Comparison of ENCODE assay signal across 19 cellular contexts in the genomic region with DNA sequence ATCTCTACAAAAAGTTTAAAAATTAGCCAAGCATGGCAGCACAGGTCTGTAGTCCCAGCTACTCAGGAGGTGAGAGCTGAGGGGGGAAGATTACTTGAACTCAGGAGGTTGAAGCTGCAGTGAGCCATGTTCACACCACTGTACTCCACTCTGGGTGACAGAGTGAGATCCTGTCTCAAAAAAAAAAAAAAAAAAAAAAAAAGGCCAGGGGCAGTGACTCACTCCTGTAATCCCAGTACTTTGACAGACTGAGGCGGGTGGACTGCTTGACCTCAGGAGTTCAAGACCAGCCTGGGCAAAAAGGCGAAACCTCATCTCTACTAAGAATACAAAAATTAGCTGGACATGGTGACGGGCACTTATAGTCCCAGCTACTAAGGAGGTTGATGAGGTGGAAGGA. TPM values are rescaled to one million over a fixed set of nuclear protein-coding genes. Genes with fewer than 3 reads are reported as not detected.
A peak's percentile ranks its signal among the peaks of the same experiment; 100 is the strongest.
DNase-seq lines count a peak whose midpoint lies in the region; ATAC-seq, FAIRE-seq and TF ChIP-seq lines count a peak whose summit lies in the region.
"Had no signal": no experiment of that assay in that cellular context is flagged by ENCODE, and none has a peak within 500 bp of the region (broad histone marks: within the 10 kb centered on the region; RNA-seq: fewer than 3 reads in every experiment).

No MANE protein-coding gene starts in this region.

- H3K4me1 ChIP-seq in CD8-positive, alpha-beta T cell (ENCODE audit: insufficient read depth, low read length) = peaks cover 4% of the 10 kb centered on the region
- H3K4me1 ChIP-seq in H9 (ENCODE audit: insufficient read depth, low read length) (peaks cover 3% of the 10 kb centered on the region; the same call in 1 of the 2 replicates), iPS-20b (ENCODE audit: insufficient read depth, low read length) (peaks cover 14% of the 10 kb centered on the region), kidney (ENCODE audit: control insufficient read depth in 1 of 2, insufficient read depth in 1 of 2, low read depth in 1 of 2, low read length in 2 of 2) (no peaks in the 10 kb centered on the region)
- H3K4me1 ChIP-seq: BE2C, suprapubic skin had no signal

- FAIRE-seq in kidney (lab: Jason Lieb, UNC) = no peak

- no CpG with 5 or more reads among the region's 3 CpGs for WGBS in H9 (ENCODE audit: extremely low coverage, insufficient read length, low lambda C conversion rate)

- no peak overlapping the region for H3K4ac ChIP-seq in H9 (ENCODE audit: low read depth, low read length)

- H3K36me3 Mint-ChIP-seq in CD8-positive, alpha-beta T cell = peaks cover 71% of the 10 kb centered on the region
- peaks cover 34 to 66% (median 62%) of the 10 kb centered on the region in 3 experiments for H3K36me3 Mint-ChIP-seq in H9 (ENCODE audit: insufficient read depth in 1 of 3, low read depth in 3 of 3)
- peaks cover 93% of the 10 kb centered on the region for H3K36me3 Mint-ChIP-seq in activated T-helper 17 cell treated with anti-CD3 and anti-CD28 coated beads, Interleukin-2, amount 50 U/mL, for 72 hours (ENCODE audit: low read depth)

- no peaks in the 10 kb centered on the region for H3K27me3 Mint-ChIP-seq in CD8-positive, alpha-beta T cell (ENCODE audit: low read depth)
- H3K27me3 Mint-ChIP-seq in H9 (ENCODE audit: low read depth) = no peaks in the 10 kb centered on the region
- no peaks in the 10 kb centered on the region for H3K27me3 Mint-ChIP-seq in activated T-helper 17 cell treated with anti-CD3 and anti-CD28 coated beads, Interleukin-2, amount 50 U/mL, for 72 hours
- H3K27me3 Mint-ChIP-seq: activated B cell treated with CpG ODN at 0.5 μM for 24 hours; activated naive CD8-positive, alpha-beta T cell treated with anti-CD3 and anti-CD28 coated beads, Interleukin-2, amount 10 ng/mL, durations not matched to agents 7 days and 5 days had no signal

- H3K27ac Mint-ChIP-seq in CD8-positive, alpha-beta T cell = peak overlapping the region; percentile 32
- peak overlapping the region in 2 of 3 experiments; percentile 91 to 95; a peak in 4 of 7 replicates for H3K27ac Mint-ChIP-seq in H9
- no peak overlapping the region for H3K27ac Mint-ChIP-seq in activated T-helper 17 cell treated with anti-CD3 and anti-CD28 coated beads, Interleukin-2, amount 50 U/mL, for 72 hours
- H3K27ac Mint-ChIP-seq: activated B cell treated with CpG ODN at 0.5 μM for 24 hours; activated naive CD8-positive, alpha-beta T cell treated with anti-CD3 and anti-CD28 coated beads, Interleukin-2, amount 10 ng/mL, durations not matched to agents 7 days and 5 days had no signal

- H2BK12ac ChIP-seq in H9 (ENCODE audit: insufficient read length, low read depth, low read length) = no peak overlapping the region

- no peak overlapping the region for H2AFZ ChIP-seq in H9 (ENCODE audit: low read length)

- H3K18ac ChIP-seq in H9 (ENCODE audit: insufficient read length, low read depth, low read length) = no peak overlapping the region

- no peaks in the 10 kb centered on the region for H4K20me1 ChIP-seq in H9 (ENCODE audit: control insufficient read depth, insufficient read depth, insufficient read length)

- no peak overlapping the region for H3K4me3 ChIP-seq in CD8-positive, alpha-beta T cell (ENCODE audit: low read depth, low read length)
- H3K4me3 ChIP-seq in iPS-20b (ENCODE audit: low read length) (no peak overlapping the region), kidney (ENCODE audit: low read length in 2 of 2) (no peak overlapping the region)
- H3K4me3 ChIP-seq: gastroesophageal sphincter, suprapubic skin had no signal

- no peak overlapping the region for H4K8ac ChIP-seq in H9 (replicated peaks; ENCODE audit: insufficient read length, low read depth, low read length)

- H4K5ac ChIP-seq in H9 (ENCODE audit: insufficient read length, low read depth, low read length) = no peak overlapping the region

- H4K91ac ChIP-seq in H9 (ENCODE audit: insufficient read length, low read depth, low read length) = no peak overlapping the region

- no peak overlapping the region for H3K27ac ChIP-seq in CD8-positive, alpha-beta T cell (ENCODE audit: low read depth, low read length)
- no peak overlapping the region for H3K27ac ChIP-seq in H9 (ENCODE audit: insufficient read length, low read depth, low read length)
- peak overlapping the region; percentile 28 for H3K27ac ChIP-seq in iPS-20b (ENCODE audit: low read length)
- no peak overlapping the region for H3K27ac ChIP-seq in kidney (ENCODE audit: low read depth in 2 of 2, low read length in 2 of 2)
- H3K27ac ChIP-seq: gastroesophageal sphincter, suprapubic skin had no signal

- peaks cover 42% of the 10 kb centered on the region for H3K4me1 Mint-ChIP-seq in CD8-positive, alpha-beta T cell (ENCODE audit: low read depth)
- H3K4me1 Mint-ChIP-seq in H9 = peaks cover 14 to 25% of the 10 kb centered on the region in 2 experiments
- H3K4me1 Mint-ChIP-seq in activated T-helper 17 cell treated with anti-CD3 and anti-CD28 coated beads, Interleukin-2, amount 50 U/mL, for 72 hours = peaks cover 13% of the 10 kb centered on the region
- H3K4me1 Mint-ChIP-seq: neural crest cell had no signal

- no peaks in the 10 kb centered on the region for H3K9me3 Mint-ChIP-seq in CD8-positive, alpha-beta T cell
- H3K9me3 Mint-ChIP-seq in H9 = no peaks in the 10 kb centered on the region
- H3K9me3 Mint-ChIP-seq in activated T-helper 17 cell treated with anti-CD3 and anti-CD28 coated beads, Interleukin-2, amount 50 U/mL, for 72 hours = no peaks in the 10 kb centered on the region
- H3K9me3 Mint-ChIP-seq: activated B cell treated with CpG ODN at 0.5 μM for 24 hours; activated naive CD8-positive, alpha-beta T cell treated with anti-CD3 and anti-CD28 coated beads, Interleukin-2, amount 10 ng/mL, durations not matched to agents 7 days and 5 days; neural crest cell; T-helper 1 cell treated with Interleukin-12 subunit alpha and Interleukin-12 subunit beta and Interleukin-4 antibody, amounts not matched to agents 30 μg/mL and 1 μg/mL, for 36 hours had no signal

- H2BK20ac ChIP-seq in H9 (ENCODE audit: low read depth, low read length, poor library complexity, severe bottlenecking) = no peak overlapping the region

- H3K4me3 Mint-ChIP-seq in CD8-positive, alpha-beta T cell = no peak overlapping the region
- H3K4me3 Mint-ChIP-seq in H9 = no peak overlapping the region
- no peak overlapping the region for H3K4me3 Mint-ChIP-seq in activated T-helper 17 cell treated with anti-CD3 and anti-CD28 coated beads, Interleukin-2, amount 50 U/mL, for 72 hours
- H3K4me3 Mint-ChIP-seq: activated B cell treated with CpG ODN at 0.5 μM for 24 hours; activated naive CD8-positive, alpha-beta T cell treated with anti-CD3 and anti-CD28 coated beads, Interleukin-2, amount 10 ng/mL, durations not matched to agents 7 days and 5 days; neural crest cell; T-helper 1 cell treated with Interleukin-12 subunit alpha and Interleukin-12 subunit beta and Interleukin-4 antibody, amounts not matched to agents 30 μg/mL and 1 μg/mL, for 36 hours had no signal

- no peak overlapping the region for H2AK5ac ChIP-seq in H9 (ENCODE audit: insufficient read length, low read length)

- H2BK15ac ChIP-seq in H9 (ENCODE audit: low read depth, low read length) = no peak overlapping the region

- no peak for DNase-seq in CD8-positive, alpha-beta T cell
- DNase-seq in H9 = no peak
- no peak for DNase-seq in kidney
- DNase-seq in NCI-H748 treated with DMSO at 0.1 percent for 48 hours (lab: John Stamatoyannopoulos, UW) = no peak
- DNase-seq: activated B cell treated with CpG ODN at 0.5 μM for 24 hours; activated CD8-positive, alpha-beta memory T cell treated with anti-CD3 and anti-CD28 coated beads, Interleukin-2, amount 50 U/mL, for 48 hours; activated naive CD8-positive, alpha-beta T cell treated with anti-CD3 and anti-CD28 coated beads, Interleukin-2, amount 10 ng/mL, durations not matched to agents 7 days and 5 days; BE2C; central memory CD4-positive, alpha-beta T cell; GOT3; NCI-H2107; stimulated activated CD4-positive, alpha-beta T cell treated with anti-CD3 and anti-CD28 coated beads, Interleukin-2, amount 100 ng/mL, for 24 hours had no signal

- H3K27me3 ChIP-seq in CD8-positive, alpha-beta T cell (ENCODE audit: insufficient read depth, low read length) = no peaks in the 10 kb centered on the region
- H3K27me3 ChIP-seq in H9 (ENCODE audit: insufficient read depth, low read length) = no peaks in the 10 kb centered on the region
- H3K27me3 ChIP-seq in iPS-20b (ENCODE audit: insufficient read depth, low read length) = no peaks in the 10 kb centered on the region
- H3K27me3 ChIP-seq: BE2C, gastroesophageal sphincter, suprapubic skin had no signal

- H3T11ph ChIP-seq in H9 (ENCODE audit: low read length) = no peak overlapping the region

- no peak overlapping the region for H3K56ac ChIP-seq in H9 (ENCODE audit: insufficient read length, low read depth, low read length)

- H3K23me2 ChIP-seq in H9 (ENCODE audit: insufficient read length, low read depth, low read length, poor library complexity, severe bottlenecking) = no peaks in the 10 kb centered on the region

- H3K9me3 ChIP-seq in CD8-positive, alpha-beta T cell (ENCODE audit: low read length) = no peaks in the 10 kb centered on the region
- no peaks in the 10 kb centered on the region for H3K9me3 ChIP-seq in H9 (ENCODE audit: control insufficient read depth, low read depth, low read length)
- H3K9me3 ChIP-seq in iPS-20b (ENCODE audit: insufficient read depth, low read depth, low read length) = no peaks in the 10 kb centered on the region
- H3K9me3 ChIP-seq in kidney (ENCODE audit: control insufficient read depth in 1 of 2, low read length in 2 of 2) = no peaks in the 10 kb centered on the region
- H3K9me3 ChIP-seq: BE2C, gastroesophageal sphincter, suprapubic skin had no signal

- POLR2A ChIA-PET in CD8-positive, alpha-beta T cell (lab: Charles Lee) = no interaction called here

- peaks cover 6% of the 10 kb centered on the region for H3K79me1 ChIP-seq in H9 (ENCODE audit: insufficient read depth, low read depth, low read length, poor library complexity, severe bottlenecking)

- peaks cover 31% of the 10 kb centered on the region for H3K36me3 ChIP-seq in CD8-positive, alpha-beta T cell (ENCODE audit: insufficient read depth, low read length)
- H3K36me3 ChIP-seq in iPS-20b (ENCODE audit: insufficient read depth, low read depth, low read length) = peaks cover 93% of the 10 kb centered on the region
- H3K36me3 ChIP-seq in kidney (ENCODE audit: control insufficient read depth in 1 of 2, insufficient read depth in 2 of 2, low read length in 2 of 2) = peaks cover 9 to 37% of the 10 kb centered on the region in 2 donors

- ATAC-seq in CD8-positive, alpha-beta T cell = no peak
- peak; percentile 56 for ATAC-seq in activated T-helper 17 cell treated with anti-CD3 and anti-CD28 coated beads, Interleukin-2, amount 50 U/mL, for 72 hours (replicated peaks)
- no peak for ATAC-seq in HG02642 (IDR thresholded peaks at IDR 0.05; ENCODE audit: poor library complexity, unreplicated experiment)
- ATAC-seq: gastroesophageal sphincter had no signal

- no peak for TF ChIP-seq CTCF in CD8-positive, alpha-beta T cell (IDR thresholded peaks at IDR 0.05)
- TF ChIP-seq CTCF in H9 (conservative IDR thresholded peaks at IDR 0.05) (no peak), kidney (IDR thresholded peaks at IDR 0.05; ENCODE audit: borderline replicate concordance, extremely low read depth, insufficient read depth) (no peak)

- no peak overlapping the region for H3K14ac ChIP-seq in H9 (ENCODE audit: insufficient read depth, low read length)

- peaks cover 1% of the 10 kb centered on the region; the same call in 1 of the 2 replicates for H3K79me2 ChIP-seq in H9 (ENCODE audit: insufficient read depth, low read length)

- no peak overlapping the region for H2BK5ac ChIP-seq in H9 (ENCODE audit: insufficient read length, low read length)

- CTCF ChIA-PET in CD8-positive, alpha-beta T cell (lab: Charles Lee) = interaction anchor here (0.7 kb wide), 1 partner anchor 28 kb away, joined by 3 read pairs; no protein-coding TSS in a partner anchor

- no peak overlapping the region for H2BK120ac ChIP-seq in H9 (ENCODE audit: low read depth, low read length, poor library complexity, severe bottlenecking)

- H3K9ac ChIP-seq in H9 (ENCODE audit: extremely low read depth, insufficient read length, low read length) (no peak overlapping the region), iPS-20b (ENCODE audit: low read depth, low read length) (no peak overlapping the region), kidney (ENCODE audit: low read length in 2 of 2) (no peak overlapping the region)

- H3K4me2 ChIP-seq in H9 (ENCODE audit: insufficient read depth, insufficient read length, low read length) = no peak overlapping the region

- intact Hi-C loops in CD8-positive, alpha-beta T cell (cut with DNase I, micrococcal nuclease) = loop anchor here in 1 of 2 experiments (5.0 kb wide), 1 partner anchor 34 kb away; no protein-coding TSS in a partner anchor
- intact Hi-C loops in kidney (cut with DNase I) = no loop called here

- H3K23ac ChIP-seq in H9 (ENCODE audit: insufficient read length, low read depth, low read length) = no peak overlapping the region

RNA-seq across cellular contexts. Expression of gene PUM2, which starts 37.0 kb away (rescaled TPM):
- 10 to 100 TPM; 91.3 to 93.5 TPM for total RNA-seq in CD8-positive, alpha-beta T cell
- 92.3 and 96.6 TPM in 2 replicates for total RNA-seq in H9 (2021)
- total RNA-seq in activated T-helper 17 cell treated with anti-CD3 and anti-CD28 coated beads, Interleukin-2, amount 50 U/mL, for 72 hours = 100 to 1,000 TPM; 113 to 120 TPM
- 94.3 TPM for total RNA-seq in kidney
- 22.0 TPM for polyA plus RNA-seq in kidney (ENCODE audit: insufficient read depth, low read depth, low replicate concordance)
